Comparison of ENCODE assay signal across 8 cellular contexts in genomic region chr2:127525692-127526141, GRCh38.
A peak's percentile ranks its signal among the peaks of the same experiment; 100 is the strongest.
DNase-seq lines count a peak whose midpoint lies in the region; ATAC-seq and TF ChIP-seq lines count a peak whose summit lies in the region.

No MANE protein-coding gene starts in this region.

- DNase-seq in NCI-H82 (lab: John Stamatoyannopoulos, UW), result peak; percentile 48
- DNase-seq in NCI-H82 treated with DMSO at 0.1 percent for 48 hours (lab: John Stamatoyannopoulos, UW; ENCODE audit: unreplicated experiment), result no peak
- DNase-seq in MM.1S, result peak; percentile 42
- DNase-seq in amniotic epithelial cell (ENCODE audit: low read depth), result peak; percentile 64
- no peak for DNase-seq in stimulated activated effector memory CD8-positive, alpha-beta T cell treated with anti-CD3 and anti-CD28 coated beads, Interleukin-12 subunit alpha, Interleukin-12 subunit beta, amount 100 ng/mL, for 72 hours (ENCODE audit: low spot score in 2 of 2)
- no peak for DNase-seq in activated CD8-positive, alpha-beta memory T cell treated with anti-CD3 and anti-CD28 coated beads, Interleukin-2, amount 50 U/mL, for 4 hours

- H3K4me1 ChIP-seq in MM.1S (ENCODE audit: low read length), result peaks cover 10% of the 10 kb centered on the region
- peaks cover 6% of the 10 kb centered on the region for H3K4me1 ChIP-seq in iPS-15b (ENCODE audit: control insufficient read depth, insufficient read depth, low read length)

- H3K4me3 ChIP-seq in MM.1S (ENCODE audit: low read length) (peak overlapping the region; percentile 97), iPS-15b (ENCODE audit: low read depth, low read length) (peak overlapping the region; percentile 98)

- peaks cover 36% of the 10 kb centered on the region for H3K4me1 Mint-ChIP-seq in stimulated activated effector memory CD8-positive, alpha-beta T cell treated with anti-CD3 and anti-CD28 coated beads, Interleukin-12 subunit alpha, Interleukin-12 subunit beta, amount 100 ng/mL, for 72 hours

- H4K20me1 ChIP-seq in MM.1S (ENCODE audit: insufficient read depth, low read length), result no peaks in the 10 kb centered on the region

- H3K9me2 ChIP-seq in MM.1S (replicated peaks; ENCODE audit: insufficient read depth, low read length), result no peaks in the 10 kb centered on the region

- H3K36me3 Mint-ChIP-seq in stimulated activated effector memory CD8-positive, alpha-beta T cell treated with anti-CD3 and anti-CD28 coated beads, Interleukin-12 subunit alpha, Interleukin-12 subunit beta, amount 100 ng/mL, for 72 hours, result peaks cover 43% of the 10 kb centered on the region

- no peak for TF ChIP-seq CTCF in MM.1S (IDR thresholded peaks at IDR 0.05; ENCODE audit: low read length)

- H3K4me2 ChIP-seq in MM.1S (ENCODE audit: low read depth, low read length), result peak overlapping the region; percentile 76

- peaks cover 56% of the 10 kb centered on the region for H3K79me2 ChIP-seq in MM.1S (ENCODE audit: low read length)

- H3K27me3 ChIP-seq in MM.1S (replicated peaks; ENCODE audit: insufficient read depth, low read length), result no peaks in the 10 kb centered on the region
- H3K27me3 ChIP-seq in iPS-15b (ENCODE audit: control insufficient read depth, insufficient read depth, low read length), result no peaks in the 10 kb centered on the region

- peak overlapping the region; percentile 76 for H3K27ac ChIP-seq in MM.1S (ENCODE audit: low read length)

- H3K27ac Mint-ChIP-seq in stimulated activated effector memory CD8-positive, alpha-beta T cell treated with anti-CD3 and anti-CD28 coated beads, Interleukin-12 subunit alpha, Interleukin-12 subunit beta, amount 100 ng/mL, for 72 hours, result peak overlapping the region; percentile 97

- H3K9me3 ChIP-seq in MM.1S (replicated peaks; ENCODE audit: insufficient read depth, low read length) (no peaks in the 10 kb centered on the region), iPS-15b (ENCODE audit: control insufficient read depth, insufficient read depth, low read length) (no peaks in the 10 kb centered on the region)

- H3K9ac ChIP-seq in MM.1S (ENCODE audit: low read length) (peak overlapping the region; percentile 94), iPS-15b (ENCODE audit: low read depth, low read length) (peak overlapping the region; percentile 93)

- peak overlapping the region; percentile 85 for H3K4me3 Mint-ChIP-seq in stimulated activated effector memory CD8-positive, alpha-beta T cell treated with anti-CD3 and anti-CD28 coated beads, Interleukin-12 subunit alpha, Interleukin-12 subunit beta, amount 100 ng/mL, for 72 hours

- no peak for ATAC-seq in stimulated activated effector memory CD8-positive, alpha-beta T cell treated with anti-CD3 and anti-CD28 coated beads, Interleukin-12 subunit alpha, Interleukin-12 subunit beta, amount 100 ng/mL, for 72 hours
- no peak for ATAC-seq in HG02623 (IDR thresholded peaks at IDR 0.05; ENCODE audit: unreplicated experiment)

- 0 out of 2 replicates have a peak, but pooled peaks cover 5% of the 10 kb centered on the region for H3K36me3 ChIP-seq in MM.1S (replicated peaks; ENCODE audit: insufficient read depth, low read length)
- H3K36me3 ChIP-seq in iPS-15b (ENCODE audit: control insufficient read depth, insufficient read depth, low read length), result peaks cover 3% of the 10 kb centered on the region

- H2AFZ ChIP-seq in MM.1S (ENCODE audit: low read length), result peak overlapping the region; percentile 53

- H3F3A ChIP-seq in MM.1S (ENCODE audit: insufficient read depth, low read length), result peaks cover 14% of the 10 kb centered on the region

- no peaks in the 10 kb centered on the region for H3K9me3 Mint-ChIP-seq in stimulated activated effector memory CD8-positive, alpha-beta T cell treated with anti-CD3 and anti-CD28 coated beads, Interleukin-12 subunit alpha, Interleukin-12 subunit beta, amount 100 ng/mL, for 72 hours

Comparison
In these comparisons a context has a peak if more than half of its experiments do, and no peak if none do; other contexts are left out.
1. DNase-seq: peak in NCI-H82 (single experiment), MM.1S (single experiment) and amniotic epithelial cell (single experiment); none in NCI-H82 treated with DMSO at 0.1 percent for 48 hours (single experiment), stimulated activated effector memory CD8-positive, alpha-beta T cell treated with anti-CD3 and anti-CD28 coated beads, Interleukin-12 subunit alpha, Interleukin-12 subunit beta, amount 100 ng/mL, for 72 hours (0 of 2) and activated CD8-positive, alpha-beta memory T cell treated with anti-CD3 and anti-CD28 coated beads, Interleukin-2, amount 50 U/mL, for 4 hours (single experiment).